Comparison of ENCODE assay signal across 1 cellular context in genomic region chr3:154274345-154274744, GRCh38.
TF ChIP-seq lines count a peak whose summit lies in the region.

No MANE protein-coding gene starts in this region.

TF ChIP-seq in GM12878, 131 proteins besides CTCF, POLR2A, EP300 and RAD21 (continued from another document):
- no peak for TF ChIP-seq IRF3 (IDR thresholded peaks at IDR 0.05)
- TF ChIP-seq BCLAF1 (IDR thresholded peaks at IDR 0.05): no peak
- no peak for TF ChIP-seq ZNF687 (IDR thresholded peaks at IDR 0.05)
- TF ChIP-seq PRDM15 (CRISPR knock-in tag; IDR thresholded peaks at IDR 0.05): no peak
- TF ChIP-seq ATF2 (IDR thresholded peaks at IDR 0.05; ENCODE audit: low read length): no peak
- TF ChIP-seq IKZF2 (IDR thresholded peaks at IDR 0.05): no peak
- TF ChIP-seq ZNF24 (IDR thresholded peaks at IDR 0.05): no peak
- no peak for TF ChIP-seq BRCA1 (IDR thresholded peaks at IDR 0.05; ENCODE audit: low read depth, low read length)
- TF ChIP-seq ZSCAN29 (IDR thresholded peaks at IDR 0.05): no peak
- no peak for TF ChIP-seq MAX (IDR thresholded peaks at IDR 0.05; ENCODE audit: low read depth, low read length)
- TF ChIP-seq MYB (IDR thresholded peaks at IDR 0.05; ENCODE audit: borderline replicate concordance, low read depth, low read length): no peak
